ENCODE assay signal across 8 cellular contexts in genomic region chr14:50943261-50943942, GRCh38. TPM values are rescaled to one million over a fixed set of nuclear protein-coding genes. Genes with fewer than 3 reads are reported as not detected.
DNase-seq lines count a peak whose midpoint lies in the region; ATAC-seq and TF ChIP-seq lines count a peak whose summit lies in the region.

No MANE protein-coding gene starts in this region.

- H3K27me3 Mint-ChIP-seq in activated naive CD4-positive, alpha-beta T cell treated with anti-CD3 and anti-CD28 coated beads for 36 hours (ENCODE audit: low read depth), result peaks cover 32% of the 10 kb centered on the region
- H3K27me3 Mint-ChIP-seq in activated CD8-positive, alpha-beta T cell treated with anti-CD3 and anti-CD28 coated beads, Interleukin-2, amount 10 ng/mL, durations not matched to agents 7 days and 5 days (ENCODE audit: low read depth), result peaks cover 40% of the 10 kb centered on the region
- peaks cover 14% of the 10 kb centered on the region for H3K27me3 Mint-ChIP-seq in progenitor cell of endocrine pancreas

- H3K36me3 ChIP-seq in heart right ventricle, result no peaks in the 10 kb centered on the region

- POLR2A ChIA-PET in activated CD8-positive, alpha-beta T cell treated with anti-CD3 and anti-CD28 coated beads, Interleukin-2, amount 10 ng/mL, durations not matched to agents 7 days and 5 days (lab: Charles Lee), result no interaction called here

- WGBS in heart right ventricle, 2 donors, result 7 to 12% methylated on average over 26 of the region's 26 CpGs

- no peak for DNase-seq in activated naive CD4-positive, alpha-beta T cell treated with anti-CD3 and anti-CD28 coated beads for 36 hours
- no peak for DNase-seq in activated naive CD4-positive, alpha-beta T cell treated with anti-CD3 and anti-CD28 coated beads, Interleukin-2, amount 50 U/mL, for 16 hours
- no peak for DNase-seq in activated CD8-positive, alpha-beta T cell treated with anti-CD3 and anti-CD28 coated beads, Interleukin-2, amount 10 ng/mL, durations not matched to agents 7 days and 5 days
- DNase-seq in heart right ventricle, result peak; percentile 17 to 49
- DNase-seq in progenitor cell of endocrine pancreas (ENCODE audit: low spot score, unreplicated experiment), result peak; percentile 29
- no peak for DNase-seq in SKM-1 treated with dmso at 0.1 percent for 144 hours (lab: John Stamatoyannopoulos, UW; ENCODE audit: unreplicated experiment)
- no peak for DNase-seq in AML-193 (lab: John Stamatoyannopoulos, UW)
- no peak for DNase-seq in midbrain (lab: John Stamatoyannopoulos, UW)

- peaks cover 0 to 6% (median 0%) of the 10 kb centered on the region in 7 donors for H3K27me3 ChIP-seq in heart right ventricle

- peak overlapping the region; percentile 57 to 89 (median 74) for H3K4me3 ChIP-seq in heart right ventricle

- H3K4me1 ChIP-seq in heart right ventricle, result peaks cover 0 to 41% (median 12%) of the 10 kb centered on the region in 9 donors

- H3K9me3 Mint-ChIP-seq in activated naive CD4-positive, alpha-beta T cell treated with anti-CD3 and anti-CD28 coated beads for 36 hours, result no peaks in the 10 kb centered on the region
- H3K9me3 Mint-ChIP-seq in activated CD8-positive, alpha-beta T cell treated with anti-CD3 and anti-CD28 coated beads, Interleukin-2, amount 10 ng/mL, durations not matched to agents 7 days and 5 days (ENCODE audit: insufficient read depth), result no peaks in the 10 kb centered on the region
- no peaks in the 10 kb centered on the region for H3K9me3 Mint-ChIP-seq in progenitor cell of endocrine pancreas (ENCODE audit: low read depth)

- H3K9me3 ChIP-seq in heart right ventricle, result no peaks in the 10 kb centered on the region

- intact Hi-C loops in activated naive CD4-positive, alpha-beta T cell treated with anti-CD3 and anti-CD28 coated beads for 36 hours (cut with micrococcal nuclease), result loop anchor here (5.0 kb wide), 1 partner anchor 66 kb away; no protein-coding TSS in a partner anchor
- intact Hi-C loops in heart right ventricle (cut with DNase I), result no loop called here

- CTCF ChIA-PET in activated naive CD4-positive, alpha-beta T cell treated with anti-CD3 and anti-CD28 coated beads for 36 hours (lab: Charles Lee), result no interaction called here
- CTCF ChIA-PET in activated CD8-positive, alpha-beta T cell treated with anti-CD3 and anti-CD28 coated beads, Interleukin-2, amount 10 ng/mL, durations not matched to agents 7 days and 5 days (lab: Charles Lee), result no interaction called here

- peak overlapping the region; percentile 52 for H3K4me3 Mint-ChIP-seq in activated naive CD4-positive, alpha-beta T cell treated with anti-CD3 and anti-CD28 coated beads for 36 hours
- peak overlapping the region; percentile 18 for H3K4me3 Mint-ChIP-seq in activated CD8-positive, alpha-beta T cell treated with anti-CD3 and anti-CD28 coated beads, Interleukin-2, amount 10 ng/mL, durations not matched to agents 7 days and 5 days
- peak overlapping the region; percentile 81 for H3K4me3 Mint-ChIP-seq in progenitor cell of endocrine pancreas (ENCODE audit: low read depth)

- peak overlapping the region in 9 of 10 donors; percentile 58 to 97 (median 73) for H3K27ac ChIP-seq in heart right ventricle

- ATAC-seq in activated CD8-positive, alpha-beta T cell treated with anti-CD3 and anti-CD28 coated beads, Interleukin-2, amount 10 ng/mL, durations not matched to agents 7 days and 5 days, result no peak
- ATAC-seq in heart right ventricle, result peak; percentile 62 to 77 (median 71)

- peaks cover 10% of the 10 kb centered on the region for H3K4me1 Mint-ChIP-seq in activated naive CD4-positive, alpha-beta T cell treated with anti-CD3 and anti-CD28 coated beads for 36 hours (ENCODE audit: low read depth)
- peaks cover 12% of the 10 kb centered on the region for H3K4me1 Mint-ChIP-seq in activated CD8-positive, alpha-beta T cell treated with anti-CD3 and anti-CD28 coated beads, Interleukin-2, amount 10 ng/mL, durations not matched to agents 7 days and 5 days (ENCODE audit: low read depth)
- H3K4me1 Mint-ChIP-seq in progenitor cell of endocrine pancreas (ENCODE audit: low read depth), result peaks cover 12% of the 10 kb centered on the region

- H3K27ac Mint-ChIP-seq in activated naive CD4-positive, alpha-beta T cell treated with anti-CD3 and anti-CD28 coated beads for 36 hours, result no peak overlapping the region
- H3K27ac Mint-ChIP-seq in activated CD8-positive, alpha-beta T cell treated with anti-CD3 and anti-CD28 coated beads, Interleukin-2, amount 10 ng/mL, durations not matched to agents 7 days and 5 days, result no peak overlapping the region
- peak overlapping the region; percentile 71 for H3K27ac Mint-ChIP-seq in progenitor cell of endocrine pancreas

- TF ChIP-seq CTCF in heart right ventricle (IDR thresholded peaks at IDR 0.05), result no peak
- TF ChIP-seq CTCF in progenitor cell of endocrine pancreas (IDR thresholded peaks at IDR 0.05; ENCODE audit: unreplicated experiment), result no peak

- H3K36me3 Mint-ChIP-seq in activated naive CD4-positive, alpha-beta T cell treated with anti-CD3 and anti-CD28 coated beads for 36 hours (ENCODE audit: low read depth), result no peaks in the 10 kb centered on the region
- H3K36me3 Mint-ChIP-seq in activated CD8-positive, alpha-beta T cell treated with anti-CD3 and anti-CD28 coated beads, Interleukin-2, amount 10 ng/mL, durations not matched to agents 7 days and 5 days (ENCODE audit: low read depth), result no peaks in the 10 kb centered on the region
- no peaks in the 10 kb centered on the region for H3K36me3 Mint-ChIP-seq in progenitor cell of endocrine pancreas (ENCODE audit: insufficient read depth)

RNA-seq across cellular contexts. Expression of gene PYGL, which starts 0.9 kb away (rescaled TPM):
- under 1 TPM; 0.37 to 0.38 TPM for total RNA-seq in activated naive CD4-positive, alpha-beta T cell treated with anti-CD3 and anti-CD28 coated beads for 36 hours
- not detected for total RNA-seq in activated CD8-positive, alpha-beta T cell treated with anti-CD3 and anti-CD28 coated beads, Interleukin-2, amount 10 ng/mL, durations not matched to agents 7 days and 5 days
- 10 to 100 TPM in 2 of 10 donors, 1 to 10 TPM in 8; 2.9 to 18.6 (median 5.3) TPM for total RNA-seq in heart right ventricle
- polyA plus RNA-seq in heart right ventricle, result 1 to 10 TPM; 5.1 to 6.4 TPM
- total RNA-seq in progenitor cell of endocrine pancreas, result 12.0 and 15.3 TPM in 2 replicates

Comparison
In these comparisons a context has a peak if more than half of its experiments do, and no peak if none do; other contexts are left out.
1. DNase-seq: peak in heart right ventricle (2 of 2) and progenitor cell of endocrine pancreas (single experiment); none in activated naive CD4-positive, alpha-beta T cell treated with anti-CD3 and anti-CD28 coated beads for 36 hours (single experiment), activated naive CD4-positive, alpha-beta T cell treated with anti-CD3 and anti-CD28 coated beads, Interleukin-2, amount 50 U/mL, for 16 hours (single experiment), activated CD8-positive, alpha-beta T cell treated with anti-CD3 and anti-CD28 coated beads, Interleukin-2, amount 10 ng/mL, durations not matched to agents 7 days and 5 days (single experiment), SKM-1 treated with dmso at 0.1 percent for 144 hours (single experiment), AML-193 (0 of 2) and midbrain (single experiment).
2. H3K4me3 Mint-ChIP-seq: peak in every context shown above with its lines; median percentile 81 in progenitor cell of endocrine pancreas; 52 in activated naive CD4-positive, alpha-beta T cell treated with anti-CD3 and anti-CD28 coated beads for 36 hours; 18 in activated CD8-positive, alpha-beta T cell treated with anti-CD3 and anti-CD28 coated beads, Interleukin-2, amount 10 ng/mL, durations not matched to agents 7 days and 5 days.